17 cellular contexts compared by ENCODE assay signal in genomic region chr6:156919370-156919769, GRCh38.
"Had no signal": no experiment of that assay in that cellular context is flagged by ENCODE, and none has a peak within 500 bp of the region (broad histone marks: within the 10 kb centered on the region; RNA-seq: fewer than 3 reads in every experiment).

No MANE protein-coding gene starts in this region.

- H2AFZ ChIP-seq: parathyroid adenoma had no signal

- H3K27ac ChIP-seq: tibial nerve, uterus had no signal

- H3K36me3 Mint-ChIP-seq: activated naive CD4-positive, alpha-beta T cell treated with anti-CD3 and anti-CD28 coated beads, Interleukin-2, amount 50 U/mL, for 72 hours had no signal

- H3K9me3 ChIP-seq: tibial nerve, uterus had no signal

- H3K27me3 ChIP-seq: tibial nerve, uterus had no signal

- DNase-seq: activated CD4-positive, alpha-beta memory T cell treated with anti-CD3 and anti-CD28 coated beads, Interleukin-2, amount 10 ng/mL, durations not matched to agents 7 days and 5 days; activated CD4-positive, alpha-beta T cell treated with anti-CD3 and anti-CD28 coated beads for 36 hours; activated T-cell treated with anti-CD3 and anti-CD28 coated beads, Interleukin-2, amount 50 U/mL, for 24 hours; amniotic stem cell; effector memory CD4-positive, alpha-beta T cell; foreskin melanocyte; head of caudate nucleus; midbrain; naive thymus-derived CD4-positive, alpha-beta T cell; stimulated activated CD4-positive, alpha-beta T cell treated with anti-CD3 and anti-CD28 coated beads, Interleukin-4, amount 100 ng/mL, for 1 hour; stimulated activated naive CD4-positive, alpha-beta T cell; uterus had no signal

- H3K4me3 Mint-ChIP-seq: activated CD4-positive, alpha-beta memory T cell treated with anti-CD3 and anti-CD28 coated beads, Interleukin-2, amount 10 ng/mL, durations not matched to agents 7 days and 5 days; activated CD4-positive, alpha-beta T cell treated with anti-CD3 and anti-CD28 coated beads for 36 hours; activated T-cell treated with anti-CD3 and anti-CD28 coated beads, Interleukin-2, amount 50 U/mL, for 24 hours; brain had no signal

- H3K9me3 Mint-ChIP-seq: activated CD4-positive, alpha-beta memory T cell treated with anti-CD3 and anti-CD28 coated beads, Interleukin-2, amount 10 ng/mL, durations not matched to agents 7 days and 5 days; activated naive CD4-positive, alpha-beta T cell treated with anti-CD3 and anti-CD28 coated beads, Interleukin-2, amount 50 U/mL, for 72 hours; activated T-cell treated with anti-CD3 and anti-CD28 coated beads, Interleukin-2, amount 50 U/mL, for 24 hours; brain; naive thymus-derived CD4-positive, alpha-beta T cell had no signal

- ATAC-seq: activated CD4-positive, alpha-beta T cell treated with anti-CD3 and anti-CD28 coated beads for 36 hours; activated naive CD4-positive, alpha-beta T cell treated with anti-CD3 and anti-CD28 coated beads, Interleukin-2, amount 50 U/mL, for 72 hours; naive thymus-derived CD4-positive, alpha-beta T cell had no signal

- H3K4me3 ChIP-seq: lung, tibial nerve, uterus had no signal

- H3K27ac Mint-ChIP-seq: activated CD4-positive, alpha-beta memory T cell treated with anti-CD3 and anti-CD28 coated beads, Interleukin-2, amount 10 ng/mL, durations not matched to agents 7 days and 5 days; activated CD4-positive, alpha-beta T cell treated with anti-CD3 and anti-CD28 coated beads for 36 hours had no signal

- H3K27me3 Mint-ChIP-seq: activated CD4-positive, alpha-beta memory T cell treated with anti-CD3 and anti-CD28 coated beads, Interleukin-2, amount 10 ng/mL, durations not matched to agents 7 days and 5 days; activated CD4-positive, alpha-beta T cell treated with anti-CD3 and anti-CD28 coated beads for 36 hours; activated T-cell treated with anti-CD3 and anti-CD28 coated beads, Interleukin-2, amount 50 U/mL, for 24 hours; brain; naive thymus-derived CD4-positive, alpha-beta T cell had no signal

- H3K9ac ChIP-seq: parathyroid adenoma had no signal

- H3K36me3 ChIP-seq: tibial nerve, uterus had no signal
